22 cellular contexts compared by ENCODE assay signal in genomic region chr3:125058959-125059358, GRCh38.
"Had no signal": no experiment of that assay in that cellular context is flagged by ENCODE, and none has a peak within 500 bp of the region (broad histone marks: within the 10 kb centered on the region; RNA-seq: fewer than 3 reads in every experiment).

No MANE protein-coding gene starts in this region.

- H3K4me3 ChIP-seq: cardiac muscle cell, lung, thyroid gland had no signal

- H3K27ac Mint-ChIP-seq: activated CD4-positive, alpha-beta T cell treated with anti-CD3 and anti-CD28 coated beads, Interleukin-2, amount 10 ng/mL, durations not matched to agents 7 days and 5 days; activated CD8-positive, alpha-beta T cell treated with anti-CD3 and anti-CD28 coated beads, Interleukin-2, amount 10 ng/mL, durations not matched to agents 7 days and 5 days; activated naive CD4-positive, alpha-beta T cell treated with anti-CD3 and anti-CD28 coated beads, Interleukin-2, amount 50 U/mL, for 24 hours; effector memory CD8-positive, alpha-beta T cell; nephron progenitor cell; T-cell had no signal

- H3K36me3 ChIP-seq: cardiac muscle cell, thyroid gland had no signal

- H3K36me3 Mint-ChIP-seq: T-cell had no signal

- DNase-seq: activated CD4-positive, alpha-beta T cell treated with anti-CD3 and anti-CD28 coated beads, Interleukin-2, amount 10 ng/mL, durations not matched to agents 7 days and 5 days; activated CD8-positive, alpha-beta T cell treated with anti-CD3 and anti-CD28 coated beads, Interleukin-2, amount 10 ng/mL, durations not matched to agents 7 days and 5 days; activated effector memory CD4-positive, alpha-beta T cell treated with anti-CD3 and anti-CD28 coated beads, Interleukin-2, amount 50 U/mL, for 16 hours; activated T-cell treated with anti-CD3 and anti-CD28 coated beads, Interleukin-2, amount 50 U/mL, for 48 hours; effector memory CD8-positive, alpha-beta T cell; foreskin keratinocyte; glutamatergic neuron; hippocampal formation; kidney; nephron progenitor cell; nucleus accumbens; posterior cingulate gyrus; stimulated activated CD4-positive, alpha-beta T cell treated with anti-CD3 and anti-CD28 coated beads, Interleukin-12 subunit alpha, Interleukin-12 subunit beta, amount 100 ng/mL, for 4 hours; stimulated activated CD4-positive, alpha-beta T cell treated with anti-CD3 and anti-CD28 coated beads, Interleukin-1b, Interleukin-23, amount 100 ng/mL, for 48 hours; stimulated activated CD8-positive, alpha-beta memory T cell treated with anti-CD3 and anti-CD28 coated beads, Interleukin-4, amount 100 ng/mL, for 48 hours; stimulated activated naive CD4-positive, alpha-beta T cell; T-cell; thyroid gland had no signal

- ATAC-seq: activated CD8-positive, alpha-beta T cell treated with anti-CD3 and anti-CD28 coated beads, Interleukin-2, amount 10 ng/mL, durations not matched to agents 7 days and 5 days; effector memory CD8-positive, alpha-beta T cell; foreskin keratinocyte; left lobe of liver; T-cell had no signal

- H3K4me3 Mint-ChIP-seq: activated CD4-positive, alpha-beta T cell treated with anti-CD3 and anti-CD28 coated beads, Interleukin-2, amount 10 ng/mL, durations not matched to agents 7 days and 5 days; activated CD8-positive, alpha-beta T cell treated with anti-CD3 and anti-CD28 coated beads, Interleukin-2, amount 10 ng/mL, durations not matched to agents 7 days and 5 days; activated naive CD4-positive, alpha-beta T cell treated with anti-CD3 and anti-CD28 coated beads, Interleukin-2, amount 50 U/mL, for 24 hours; effector memory CD8-positive, alpha-beta T cell; nephron progenitor cell; T-cell had no signal

- H3K9me3 Mint-ChIP-seq: activated CD4-positive, alpha-beta T cell treated with anti-CD3 and anti-CD28 coated beads, Interleukin-2, amount 10 ng/mL, durations not matched to agents 7 days and 5 days; activated naive CD4-positive, alpha-beta T cell treated with anti-CD3 and anti-CD28 coated beads, Interleukin-2, amount 50 U/mL, for 24 hours; effector memory CD8-positive, alpha-beta T cell; T-cell had no signal

- H3K9me3 ChIP-seq: thyroid gland had no signal

- H3K27ac ChIP-seq: cardiac muscle cell, foreskin keratinocyte, thyroid gland had no signal

- H3K27me3 ChIP-seq: cardiac muscle cell, foreskin keratinocyte, thyroid gland had no signal

- FAIRE-seq: kidney had no signal
